In genomic region chr19:38975214-38975860, GRCh38 we compare ENCODE assay signal across 9 cellular contexts. TPM values are rescaled to one million over a fixed set of nuclear protein-coding genes. Genes with fewer than 3 reads are reported as not detected.
DNase-seq lines count a peak whose midpoint lies in the region; ATAC-seq lines count a peak whose summit lies in the region.
"Had no signal": no experiment of that assay in that cellular context is flagged by ENCODE, and none has a peak within 500 bp of the region (broad histone marks: within the 10 kb centered on the region; RNA-seq: fewer than 3 reads in every experiment).

TSS of gene FBXO17 (minus strand) at chr19:38975742. CDS start at chr19:38950319, 25,423 bp downstream.

- H2BK15ac ChIP-seq in neuronal stem cell (ENCODE audit: low read length): no peak within 1 kb of the TSS

- H3K36me3 ChIP-seq in adipocyte (ENCODE audit: control insufficient read depth, insufficient read depth, low read length, severe bottlenecking): no peaks in the 10 kb centered on the region
- H3K36me3 ChIP-seq in neuronal stem cell (replicated peaks in 1 of 2; ENCODE audit: control insufficient read depth in 2 of 2, insufficient read depth in 2 of 2, low read length in 2 of 2): no peaks in the 10 kb centered on the region

- H3K9ac ChIP-seq in adipocyte (ENCODE audit: low read length) (peak within 1 kb of the TSS; percentile 92), neuronal stem cell (ENCODE audit: low read depth, low read length, poor library complexity) (peak within 1 kb of the TSS; percentile 88)

- peak within 1 kb of the TSS; percentile 47 for H3K14ac ChIP-seq in neuronal stem cell (ENCODE audit: low read length)

- H3K27me3 ChIP-seq in adipocyte (replicated peaks; ENCODE audit: control insufficient read depth, insufficient read depth, low read length) (no peaks in the 10 kb centered on the region), neuronal stem cell (ENCODE audit: control insufficient read depth in 3 of 3, insufficient read depth in 3 of 3, low read depth in 1 of 3, low read length in 3 of 3) (peaks cover 0 to 30% (median 0%) of the 10 kb centered on the region in 3 experiments)

- H3K4ac ChIP-seq in neuronal stem cell (ENCODE audit: low read length): no peak within 1 kb of the TSS

- no peaks in the 10 kb centered on the region for H3K36me3 Mint-ChIP-seq in activated CD4-positive, alpha-beta T cell treated with anti-CD3 and anti-CD28 coated beads for 36 hours (ENCODE audit: low read depth)

- peak within 1 kb of the TSS; percentile 85 for H2AFZ ChIP-seq in neuronal stem cell (ENCODE audit: low read length)

- H3K79me1 ChIP-seq in neuronal stem cell (ENCODE audit: low read depth, low read length): no peaks in the 10 kb centered on the region

- POLR2A ChIA-PET in activated CD4-positive, alpha-beta T cell treated with anti-CD3 and anti-CD28 coated beads for 36 hours (lab: Charles Lee): no interaction called here

- H2BK120ac ChIP-seq in neuronal stem cell (ENCODE audit: low read depth, low read length): no peak within 1 kb of the TSS

- DNase-seq in activated CD4-positive, alpha-beta T cell treated with anti-CD3 and anti-CD28 coated beads for 36 hours: no peak
- DNase-seq in activated CD4-positive, alpha-beta T cell treated with anti-CD3 and anti-CD28 coated beads for 48 hours: no peak
- DNase-seq in adipocyte (ENCODE audit: low read depth) (peak; percentile 87), Right ventricle myocardium superior (peak; percentile 67), neuronal stem cell (ENCODE audit: low spot score) (peak; percentile 50)
- no peak for DNase-seq in central memory CD4-positive, alpha-beta T cell

- intact Hi-C loops in activated CD4-positive, alpha-beta T cell treated with anti-CD3 and anti-CD28 coated beads for 36 hours (cut with DNase I, micrococcal nuclease): no loop called here
- intact Hi-C loops in Right ventricle myocardium superior (cut with DNase I): no loop called here

- H3K4me1 Mint-ChIP-seq in activated CD4-positive, alpha-beta T cell treated with anti-CD3 and anti-CD28 coated beads for 36 hours: peaks cover 27% of the 10 kb centered on the region

- H2BK12ac ChIP-seq in neuronal stem cell (ENCODE audit: low read length): no peak within 1 kb of the TSS

- peaks cover 24% of the 10 kb centered on the region for H3K4me1 ChIP-seq in adipocyte (ENCODE audit: control insufficient read depth, insufficient read depth, low read length)
- peaks cover 0 to 6% of the 10 kb centered on the region in 2 donors for H3K4me1 ChIP-seq in neuronal stem cell (ENCODE audit: control insufficient read depth in 2 of 2, insufficient read depth in 1 of 2, low read depth in 1 of 2, low read length in 2 of 2)

- H3K9me3 Mint-ChIP-seq in activated CD4-positive, alpha-beta T cell treated with anti-CD3 and anti-CD28 coated beads for 36 hours (ENCODE audit: low read depth): peaks cover under 1% of the 10 kb centered on the region

- H3K4me3 Mint-ChIP-seq in activated CD4-positive, alpha-beta T cell treated with anti-CD3 and anti-CD28 coated beads for 36 hours: peak within 1 kb of the TSS; percentile 40

- no CpG with 5 or more reads among the region's 63 CpGs for WGBS in neuronal stem cell (ENCODE audit: extremely low coverage in 2 of 2, insufficient read length in 2 of 2, insufficient replicate concordance in 1 of 2), 2 donors

- H4K8ac ChIP-seq in neuronal stem cell (ENCODE audit: low read depth, low read length): no peak within 1 kb of the TSS

- CTCF ChIA-PET in activated CD4-positive, alpha-beta T cell treated with anti-CD3 and anti-CD28 coated beads for 36 hours (lab: Charles Lee): interaction anchor here (0.7 to 2.8 kb wide), 6 partner anchors 13 to 249 kb away, joined by 3 to 10 read pairs (median 4); no protein-coding TSS in a partner anchor

- ATAC-seq in activated CD4-positive, alpha-beta T cell treated with anti-CD3 and anti-CD28 coated beads for 36 hours: no peak
- ATAC-seq in Right ventricle myocardium superior (ENCODE audit: poor library complexity): peak; percentile 94
- no peak for ATAC-seq in GM18867 (IDR thresholded peaks at IDR 0.05; ENCODE audit: unreplicated experiment)
- ATAC-seq in GM21367 (IDR thresholded peaks at IDR 0.05; ENCODE audit: unreplicated experiment): no peak

- H4K91ac ChIP-seq in neuronal stem cell (ENCODE audit: low read depth, low read length, poor library complexity): no peak within 1 kb of the TSS

- peak within 1 kb of the TSS; percentile 96 for H3K18ac ChIP-seq in neuronal stem cell (ENCODE audit: low read length)

- H3K27me3 Mint-ChIP-seq in activated CD4-positive, alpha-beta T cell treated with anti-CD3 and anti-CD28 coated beads for 36 hours: peaks cover 29% of the 10 kb centered on the region

- H3K4me2 ChIP-seq in neuronal stem cell (ENCODE audit: insufficient read depth, low read length, poor library complexity, severe bottlenecking): peak within 1 kb of the TSS; percentile 90

- H3K23ac ChIP-seq in neuronal stem cell (ENCODE audit: low read depth, low read length, poor library complexity): peak within 1 kb of the TSS; percentile 91

- no peak within 1 kb of the TSS for H3K27ac Mint-ChIP-seq in activated CD4-positive, alpha-beta T cell treated with anti-CD3 and anti-CD28 coated beads for 36 hours

- peak within 1 kb of the TSS; percentile 75 for H2AK5ac ChIP-seq in neuronal stem cell (ENCODE audit: low read depth, low read length)

- H3K4me3 ChIP-seq in adipocyte (ENCODE audit: low read length) (peak within 1 kb of the TSS; percentile 85), neuronal stem cell (ENCODE audit: low read length in 2 of 2) (peak within 1 kb of the TSS; percentile 28 to 93)

- peak within 1 kb of the TSS; percentile 59 for H3K27ac ChIP-seq in neuronal stem cell (replicated peaks; ENCODE audit: low read length)
- H3K27ac ChIP-seq: C4-2B had no signal

- H3K9me3 ChIP-seq in adipocyte (ENCODE audit: control insufficient read depth, low read length): no peaks in the 10 kb centered on the region
- no peaks in the 10 kb centered on the region for H3K9me3 ChIP-seq in neuronal stem cell (replicated peaks in 1 of 2; ENCODE audit: control insufficient read depth in 2 of 2, insufficient read depth in 1 of 2, low read depth in 1 of 2, low read length in 2 of 2)

- peak within 1 kb of the TSS; percentile 75 for H2BK5ac ChIP-seq in neuronal stem cell (ENCODE audit: low read length)

RNA-seq across cellular contexts. Expression of gene FBXO17, which starts in this region (rescaled TPM):
- not detected for total RNA-seq in activated CD4-positive, alpha-beta T cell treated with anti-CD3 and anti-CD28 coated beads for 36 hours
- total RNA-seq in Right ventricle myocardium superior: 1.7 TPM
- 23.3 TPM for polyA plus RNA-seq in neuronal stem cell (2013, experiment 1 of 2)
- polyA plus RNA-seq in neuronal stem cell (2013, experiment 2 of 2): 24.3 TPM

Comparison
In these comparisons a context has a peak if more than half of its experiments do, and no peak if none do; other contexts are left out.
1. DNase-seq: peak in adipocyte (single experiment), Right ventricle myocardium superior (single experiment) and neuronal stem cell (single experiment); none in activated CD4-positive, alpha-beta T cell treated with anti-CD3 and anti-CD28 coated beads for 36 hours (single experiment), activated CD4-positive, alpha-beta T cell treated with anti-CD3 and anti-CD28 coated beads for 48 hours (single experiment) and central memory CD4-positive, alpha-beta T cell (single experiment).